Comparison of ENCODE assay signal across 1 cellular context in the genomic region with DNA sequence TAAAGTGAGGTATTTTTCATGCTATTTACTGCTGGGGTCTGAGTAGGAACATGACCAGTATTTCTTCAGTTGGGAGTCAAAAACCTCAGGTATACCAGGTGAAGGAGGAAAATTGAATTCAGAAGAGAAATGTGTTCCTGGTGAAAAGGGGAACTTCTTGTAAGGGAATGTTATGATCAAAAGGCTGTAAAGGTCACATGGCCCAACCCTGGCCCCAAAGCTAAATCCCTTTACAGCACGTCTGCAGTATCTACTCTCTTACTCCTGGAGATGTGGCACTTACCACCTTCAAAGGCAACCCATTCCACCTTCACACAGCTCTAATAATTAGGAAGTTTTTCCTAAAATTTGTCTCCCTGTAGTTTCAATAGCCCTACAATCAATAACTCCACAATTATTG.
TF ChIP-seq lines count a peak whose summit lies in the region.

No MANE protein-coding gene starts in this region.

TF ChIP-seq in GM12878, 131 proteins besides CTCF, POLR2A, EP300 and RAD21 (continued from another document):
- TF ChIP-seq TARDBP (IDR thresholded peaks at IDR 0.05; ENCODE audit: borderline replicate concordance) (no peak), MXI1 (IDR thresholded peaks at IDR 0.05; ENCODE audit: low read depth, low read length) (no peak), SIX5 (IDR thresholded peaks at IDR 0.05; ENCODE audit: low read depth, low read length, severe bottlenecking) (no peak), HDAC6 (IDR thresholded peaks at IDR 0.05; ENCODE audit: unreplicated experiment) (no peak), NRF1 (conservative IDR thresholded peaks at IDR 0.05; ENCODE audit: low read depth, low read length) (no peak), IKZF2 (IDR thresholded peaks at IDR 0.05) (peak; percentile 39 to 55; a peak in 2 of 4 replicates), MYC (IDR thresholded peaks at IDR 0.05; ENCODE audit: insufficient read depth, insufficient read length, insufficient replicate concordance, low read length, severe bottlenecking) (no peak)
- TF ChIP-seq, protein P1, sequence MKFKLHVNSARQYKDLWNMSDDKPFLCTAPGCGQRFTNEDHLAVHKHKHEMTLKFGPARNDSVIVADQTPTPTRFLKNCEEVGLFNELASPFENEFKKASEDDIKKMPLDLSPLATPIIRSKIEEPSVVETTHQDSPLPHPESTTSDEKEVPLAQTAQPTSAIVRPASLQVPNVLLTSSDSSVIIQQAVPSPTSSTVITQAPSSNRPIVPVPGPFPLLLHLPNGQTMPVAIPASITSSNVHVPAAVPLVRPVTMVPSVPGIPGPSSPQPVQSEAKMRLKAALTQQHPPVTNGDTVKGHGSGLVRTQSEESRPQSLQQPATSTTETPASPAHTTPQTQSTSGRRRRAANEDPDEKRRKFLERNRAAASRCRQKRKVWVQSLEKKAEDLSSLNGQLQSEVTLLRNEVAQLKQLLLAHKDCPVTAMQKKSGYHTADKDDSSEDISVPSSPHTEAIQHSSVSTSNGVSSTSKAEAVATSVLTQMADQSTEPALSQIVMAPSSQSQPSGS (IDR thresholded peaks at IDR 0.05; ENCODE audit: low read length): no peak
- TF ChIP-seq, protein P2, sequence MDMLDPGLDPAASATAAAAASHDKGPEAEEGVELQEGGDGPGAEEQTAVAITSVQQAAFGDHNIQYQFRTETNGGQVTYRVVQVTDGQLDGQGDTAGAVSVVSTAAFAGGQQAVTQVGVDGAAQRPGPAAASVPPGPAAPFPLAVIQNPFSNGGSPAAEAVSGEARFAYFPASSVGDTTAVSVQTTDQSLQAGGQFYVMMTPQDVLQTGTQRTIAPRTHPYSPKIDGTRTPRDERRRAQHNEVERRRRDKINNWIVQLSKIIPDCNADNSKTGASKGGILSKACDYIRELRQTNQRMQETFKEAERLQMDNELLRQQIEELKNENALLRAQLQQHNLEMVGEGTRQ (IDR thresholded peaks at IDR 0.05; ENCODE audit: borderline replicate concordance, low read depth, low read length): peak; percentile 45
TF ChIP-seq in GM12878: peak in this region for 7.
